In genomic region chr9:87233916-87234455, GRCh38 we compare ENCODE assay signal across 24 cellular contexts.
"Had no signal": no experiment of that assay in that cellular context is flagged by ENCODE, and none has a peak within 500 bp of the region (broad histone marks: within the 10 kb centered on the region; RNA-seq: fewer than 3 reads in every experiment).

No MANE protein-coding gene starts in this region.

- H3K4me1 ChIP-seq: foreskin keratinocyte, prostate gland, transverse colon, uterus had no signal

- H3K4me3 ChIP-seq: cardiac muscle cell, prostate gland, smooth muscle cell, transverse colon, uterus had no signal

- H3K36me3 ChIP-seq: cardiac muscle cell, prostate gland, transverse colon, uterus had no signal

- H3K27me3 ChIP-seq: cardiac muscle cell, foreskin keratinocyte, transverse colon, uterus had no signal

- H3K4me2 ChIP-seq: smooth muscle cell had no signal

- DNase-seq: activated CD4-positive, alpha-beta T cell treated with anti-CD3 and anti-CD28 coated beads for 4 hours; activated CD4-positive, alpha-beta T cell treated with anti-CD3 and anti-CD28 coated beads, Interleukin-2, amount 50 U/mL, for 48 hours; activated CD4-positive, CD25-positive, alpha-beta regulatory T cell; activated CD8-positive, alpha-beta memory T cell treated with anti-CD3 and anti-CD28 coated beads, Interleukin-2, amount 50 U/mL, for 48 hours; activated naive CD4-positive, alpha-beta T cell treated with anti-CD3 and anti-CD28 coated beads for 36 hours; activated naive CD8-positive, alpha-beta T cell treated with anti-CD3 and anti-CD28 coated beads, Interleukin-2, amount 10 ng/mL, durations not matched to agents 7 days and 5 days; activated T-cell treated with anti-CD3 and anti-CD28 coated beads, Interleukin-2, amount 50 U/mL, for 48 hours; amygdala; effector CD8-positive, alpha-beta T cell; erythroblast; foreskin keratinocyte; glutamatergic neuron; hypothalamus; naive thymus-derived CD4-positive, alpha-beta T cell; stimulated activated CD4-positive, alpha-beta T cell treated with anti-CD3 and anti-CD28 coated beads, Interleukin-15, amount 100 ng/mL, for 24 hours; stimulated activated CD8-positive, alpha-beta memory T cell treated with anti-CD3 and anti-CD28 coated beads, Interleukin-4, amount 100 ng/mL, for 48 hours; stimulated activated naive B cell treated with anti-CD40 and anti-IgM and Interleukin-4, amounts not matched to agents 10 μg/mL and 1 μg/mL and 100 μg/mL, for 72 hours; SW 1271; T-helper 17 cell; transverse colon; uterus had no signal

- H3K9me3 ChIP-seq: prostate gland, transverse colon, uterus had no signal

- H3K27ac ChIP-seq: cardiac muscle cell, foreskin keratinocyte, prostate gland, transverse colon, uterus had no signal

- ATAC-seq: foreskin keratinocyte; naive thymus-derived CD4-positive, alpha-beta T cell; stimulated activated naive B cell treated with anti-CD40 and anti-IgM and Interleukin-4, amounts not matched to agents 10 μg/mL and 1 μg/mL and 100 μg/mL, for 72 hours; T-helper 17 cell had no signal
